39 cellular contexts compared by ENCODE assay signal in the genomic region with DNA sequence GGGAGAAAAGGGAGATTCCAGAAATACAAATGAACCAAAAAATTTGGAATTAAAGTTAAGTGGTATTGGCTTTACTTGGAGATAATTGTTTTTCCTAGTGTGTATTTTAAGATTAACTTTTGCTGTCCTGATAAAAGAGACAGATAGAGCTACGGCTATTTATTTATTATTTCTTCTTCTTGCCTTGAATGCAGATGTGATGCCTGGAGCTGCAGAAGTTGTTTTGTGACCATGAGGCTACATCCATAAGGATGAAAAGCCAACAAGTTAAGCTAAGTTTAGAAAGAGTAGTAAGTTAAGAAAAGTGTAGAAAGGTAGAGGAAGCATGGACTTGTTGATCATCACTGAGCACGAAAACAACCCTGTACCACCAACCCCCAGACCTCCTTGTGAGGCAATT. TPM values are rescaled to one million over a fixed set of nuclear protein-coding genes. Genes with fewer than 3 reads are reported as not detected.
"Had no signal": no experiment of that assay in that cellular context is flagged by ENCODE, and none has a peak within 500 bp of the region (broad histone marks: within the 10 kb centered on the region; RNA-seq: fewer than 3 reads in every experiment).

No MANE protein-coding gene starts in this region.

- H3K27me3 Mint-ChIP-seq: activated naive CD4-positive, alpha-beta T cell treated with anti-CD3 and anti-CD28 coated beads, Interleukin-2, amount 10 ng/mL, durations not matched to agents 7 days and 5 days; activated naive CD8-positive, alpha-beta T cell treated with anti-CD3 and anti-CD28 coated beads, Interleukin-2, amount 10 ng/mL, durations not matched to agents 7 days and 5 days; activated naive CD8-positive, alpha-beta T cell treated with anti-CD3 and anti-CD28 coated beads, Interleukin-2, amount 50 U/mL, for 24 hours; activated T-cell treated with anti-CD3 and anti-CD28 coated beads, Interleukin-2, amount 50 U/mL, for 24 hours; activated T-helper 17 cell treated with anti-CD3 and anti-CD28 coated beads, Interleukin-2, amount 50 U/mL, for 72 hours; central memory CD8-positive, alpha-beta T cell had no signal

- ATAC-seq: activated naive CD4-positive, alpha-beta T cell treated with anti-CD3 and anti-CD28 coated beads, Interleukin-2, amount 50 U/mL, for 72 hours; activated naive CD8-positive, alpha-beta T cell treated with anti-CD3 and anti-CD28 coated beads, Interleukin-2, amount 50 U/mL, for 24 hours; activated T-cell treated with anti-CD3 and anti-CD28 coated beads, Interleukin-2, amount 50 U/mL, for 4 hours; activated T-cell treated with anti-CD3 and anti-CD28 coated beads, Interleukin-2, amount 50 U/mL, for 72 hours; activated T-helper 17 cell treated with anti-CD3 and anti-CD28 coated beads, Interleukin-2, amount 50 U/mL, for 72 hours; body of pancreas had no signal

- H3K27ac Mint-ChIP-seq: activated naive CD4-positive, alpha-beta T cell treated with anti-CD3 and anti-CD28 coated beads for 36 hours; activated naive CD4-positive, alpha-beta T cell treated with anti-CD3 and anti-CD28 coated beads, Interleukin-2, amount 10 ng/mL, durations not matched to agents 7 days and 5 days; activated naive CD4-positive, alpha-beta T cell treated with anti-CD3 and anti-CD28 coated beads, Interleukin-2, amount 50 U/mL, for 24 hours; activated naive CD4-positive, alpha-beta T cell treated with anti-CD3 and anti-CD28 coated beads, Interleukin-2, amount 50 U/mL, for 72 hours; activated naive CD8-positive, alpha-beta T cell; activated naive CD8-positive, alpha-beta T cell treated with anti-CD3 and anti-CD28 coated beads for 36 hours; activated naive CD8-positive, alpha-beta T cell treated with anti-CD3 and anti-CD28 coated beads, Interleukin-2, amount 10 ng/mL, durations not matched to agents 7 days and 5 days; activated naive CD8-positive, alpha-beta T cell treated with anti-CD3 and anti-CD28 coated beads, Interleukin-2, amount 50 U/mL, for 24 hours; activated T-cell treated with anti-CD3 and anti-CD28 coated beads, Interleukin-2, amount 50 U/mL, for 24 hours; activated T-cell treated with anti-CD3 and anti-CD28 coated beads, Interleukin-2, amount 50 U/mL, for 72 hours; activated T-helper 1 cell treated with anti-CD3 and anti-CD28 coated beads, Interleukin-12 subunit alpha, Interleukin-12 subunit beta, Interleukin-2, Interleukin-4 antibody, amounts not matched to agents 30 ng/mL and 10 ng/mL and 1 ng/mL, durations not matched to agents 14 hours and 24 hours and 36 hours; activated T-helper 17 cell treated with anti-CD3 and anti-CD28 coated beads, Interleukin-2, amount 50 U/mL, for 72 hours; activated T-helper 2 cell treated with anti-CD3 and anti-CD28 coated beads, Interferon-gamma antibody, Interleukin-2, Interleukin-4, amounts not matched to agents 10 μg/mL and 5 μg/mL and 100 μg/mL, durations not matched to agents 14 hours and 24 hours and 36 hours; brain had no signal

- H3K4me1 ChIP-seq: adrenal gland, ascending aorta, body of pancreas, breast epithelium had no signal

- H3K36me3 Mint-ChIP-seq: activated naive CD4-positive, alpha-beta T cell treated with anti-CD3 and anti-CD28 coated beads, Interleukin-2, amount 10 ng/mL, durations not matched to agents 7 days and 5 days; activated naive CD8-positive, alpha-beta T cell; activated naive CD8-positive, alpha-beta T cell treated with anti-CD3 and anti-CD28 coated beads for 36 hours; activated naive CD8-positive, alpha-beta T cell treated with anti-CD3 and anti-CD28 coated beads, Interleukin-2, amount 10 ng/mL, durations not matched to agents 7 days and 5 days; brain had no signal

- H3K36me3 ChIP-seq: adrenal gland, ascending aorta, brain microvascular endothelial cell, breast epithelium, cardiac muscle cell had no signal

- H3K27me3 ChIP-seq: adrenal gland, ascending aorta, body of pancreas, brain microvascular endothelial cell, breast epithelium, cardiac muscle cell had no signal

- H3K4me3 ChIP-seq: adrenal gland, ascending aorta, body of pancreas, breast epithelium, cardiac muscle cell had no signal

- H3K9me3 ChIP-seq: adrenal gland, body of pancreas, breast epithelium had no signal

- H3K4me1 Mint-ChIP-seq: activated naive CD4-positive, alpha-beta T cell treated with anti-CD3 and anti-CD28 coated beads, Interleukin-2, amount 10 ng/mL, durations not matched to agents 7 days and 5 days; activated naive CD4-positive, alpha-beta T cell treated with anti-CD3 and anti-CD28 coated beads, Interleukin-2, amount 50 U/mL, for 24 hours; activated naive CD8-positive, alpha-beta T cell treated with anti-CD3 and anti-CD28 coated beads for 36 hours; activated naive CD8-positive, alpha-beta T cell treated with anti-CD3 and anti-CD28 coated beads, Interleukin-2, amount 10 ng/mL, durations not matched to agents 7 days and 5 days; activated naive CD8-positive, alpha-beta T cell treated with anti-CD3 and anti-CD28 coated beads, Interleukin-2, amount 50 U/mL, for 24 hours; activated T-helper 17 cell treated with anti-CD3 and anti-CD28 coated beads, Interleukin-2, amount 50 U/mL, for 72 hours; central memory CD8-positive, alpha-beta T cell had no signal

- H3K27ac ChIP-seq: adrenal gland, ascending aorta, body of pancreas, brain microvascular endothelial cell, breast epithelium, cardiac muscle cell had no signal

- FAIRE-seq: astrocyte, bronchial epithelial cell had no signal

- DNase-seq: activated effector memory CD4-positive, alpha-beta T cell treated with anti-CD3 and anti-CD28 coated beads, Interleukin-2, amount 50 U/mL, for 16 hours; activated effector memory CD4-positive, alpha-beta T cell treated with Interleukin-2 at 50 U/mL for 16 hours; activated gamma-delta T cell; activated gamma-delta T cell treated with Interleukin-2 at 50 U/mL for 16 hours; activated naive CD4-positive, alpha-beta T cell; activated naive CD4-positive, alpha-beta T cell treated with anti-CD3 and anti-CD28 coated beads for 36 hours; activated naive CD4-positive, alpha-beta T cell treated with anti-CD3 and anti-CD28 coated beads, Interleukin-2, amount 10 ng/mL, durations not matched to agents 7 days and 5 days; activated naive CD4-positive, alpha-beta T cell treated with anti-CD3 and anti-CD28 coated beads, Interleukin-2, amount 50 U/mL, for 16 hours; activated naive CD4-positive, alpha-beta T cell treated with Interleukin-2 at 50 U/mL for 16 hours; activated naive CD8-positive, alpha-beta T cell treated with anti-CD3 and anti-CD28 coated beads for 36 hours; activated naive CD8-positive, alpha-beta T cell treated with anti-CD3 and anti-CD28 coated beads, Interleukin-2, amount 10 ng/mL, durations not matched to agents 7 days and 5 days; activated naive CD8-positive, alpha-beta T cell treated with anti-CD3 and anti-CD28 coated beads, Interleukin-2, amount 50 U/mL, for 24 hours; activated T-cell treated with anti-CD3 and anti-CD28 coated beads, Interleukin-2, amount 50 U/mL, for 1 hour; activated T-cell treated with anti-CD3 and anti-CD28 coated beads, Interleukin-2, amount 50 U/mL, for 24 hours; activated T-cell treated with anti-CD3 and anti-CD28 coated beads, Interleukin-2, amount 50 U/mL, for 4 hours; activated T-cell treated with anti-CD3 and anti-CD28 coated beads, Interleukin-2, amount 50 U/mL, for 48 hours; activated T-cell treated with anti-CD3 and anti-CD28 coated beads, Interleukin-2, amount 50 U/mL, for 72 hours; adrenal gland; amniotic stem cell; amygdala; anterior cingulate cortex; aorta; body of pancreas; brain microvascular endothelial cell; caudate nucleus; cerebellar nuclear complex had no signal

- H3K4me3 Mint-ChIP-seq: activated naive CD4-positive, alpha-beta T cell treated with anti-CD3 and anti-CD28 coated beads for 36 hours; activated naive CD4-positive, alpha-beta T cell treated with anti-CD3 and anti-CD28 coated beads, Interleukin-2, amount 10 ng/mL, durations not matched to agents 7 days and 5 days; activated naive CD4-positive, alpha-beta T cell treated with anti-CD3 and anti-CD28 coated beads, Interleukin-2, amount 50 U/mL, for 24 hours; activated naive CD8-positive, alpha-beta T cell; activated naive CD8-positive, alpha-beta T cell treated with anti-CD3 and anti-CD28 coated beads for 36 hours; activated naive CD8-positive, alpha-beta T cell treated with anti-CD3 and anti-CD28 coated beads, Interleukin-2, amount 10 ng/mL, durations not matched to agents 7 days and 5 days; activated naive CD8-positive, alpha-beta T cell treated with anti-CD3 and anti-CD28 coated beads, Interleukin-2, amount 50 U/mL, for 24 hours; activated T-cell treated with anti-CD3 and anti-CD28 coated beads, Interleukin-2, amount 50 U/mL, for 24 hours; activated T-cell treated with anti-CD3 and anti-CD28 coated beads, Interleukin-2, amount 50 U/mL, for 4 hours; activated T-cell treated with anti-CD3 and anti-CD28 coated beads, Interleukin-2, amount 50 U/mL, for 72 hours; activated T-helper 1 cell treated with anti-CD3 and anti-CD28 coated beads, Interleukin-12 subunit alpha, Interleukin-12 subunit beta, Interleukin-2, Interleukin-4 antibody, amounts not matched to agents 30 ng/mL and 10 ng/mL and 1 ng/mL, durations not matched to agents 14 hours and 24 hours and 36 hours; activated T-helper 17 cell treated with anti-CD3 and anti-CD28 coated beads, Interleukin-2, amount 50 U/mL, for 72 hours; brain; central memory CD8-positive, alpha-beta T cell had no signal

RNA-seq across cellular contexts. Expression of a gene that starts 41.7 kb away (rescaled TPM):
- total RNA-seq: activated naive CD4-positive, alpha-beta T cell treated with anti-CD3 and anti-CD28 coated beads for 36 hours; activated naive CD4-positive, alpha-beta T cell treated with anti-CD3 and anti-CD28 coated beads, Interleukin-2, amount 50 U/mL, for 72 hours; activated naive CD8-positive, alpha-beta T cell treated with anti-CD3 and anti-CD28 coated beads for 36 hours; activated naive CD8-positive, alpha-beta T cell treated with anti-CD3 and anti-CD28 coated beads, Interleukin-2, amount 10 ng/mL, durations not matched to agents 7 days and 5 days; activated T-cell treated with anti-CD3 and anti-CD28 coated beads, Interleukin-2, amount 50 U/mL, for 72 hours; activated T-helper 1 cell treated with anti-CD3 and anti-CD28 coated beads, Interleukin-12 subunit alpha, Interleukin-12 subunit beta, Interleukin-2, Interleukin-4 antibody, amounts not matched to agents 30 ng/mL and 10 ng/mL and 1 ng/mL, durations not matched to agents 14 hours and 24 hours and 36 hours; activated T-helper 17 cell treated with anti-CD3 and anti-CD28 coated beads, Interleukin-2, amount 50 U/mL, for 72 hours; activated T-helper 2 cell treated with anti-CD3 and anti-CD28 coated beads, Interferon-gamma antibody, Interleukin-2, Interleukin-4, amounts not matched to agents 10 μg/mL and 5 μg/mL and 100 μg/mL, durations not matched to agents 14 hours and 24 hours and 36 hours had no signal
